ENCODE assay signal across 8 cellular contexts in the genomic region with DNA sequence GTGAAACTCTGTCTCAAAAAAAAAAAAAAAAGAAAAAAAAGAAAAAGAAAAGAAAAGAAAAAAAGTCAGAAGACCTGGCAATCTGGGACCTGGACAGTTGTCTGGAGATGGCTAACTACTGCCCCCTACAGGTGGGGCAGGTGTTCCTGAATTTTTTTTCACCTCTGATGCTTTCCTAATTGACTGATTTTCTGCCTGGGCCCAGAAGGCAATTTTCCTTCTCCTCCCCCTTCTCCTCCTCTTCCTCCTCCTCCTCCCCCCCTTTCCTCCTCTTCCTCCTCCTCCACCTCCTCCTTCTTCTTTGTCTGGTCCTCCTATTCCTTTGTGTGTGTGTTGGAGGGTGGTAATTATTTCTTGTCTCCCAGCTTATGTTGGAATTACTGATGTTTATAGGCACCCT. TPM values are rescaled to one million over a fixed set of nuclear protein-coding genes. Genes with fewer than 3 reads are reported as not detected.
A peak's percentile ranks its signal among the peaks of the same experiment; 100 is the strongest.
DNase-seq lines count a peak whose midpoint lies in the region; ATAC-seq and TF ChIP-seq lines count a peak whose summit lies in the region.

No MANE protein-coding gene starts in this region.

- H3K27ac ChIP-seq in endodermal cell (ENCODE audit: low read depth, low read length) (no peak overlapping the region), upper lobe of right lung (no peak overlapping the region), neuronal stem cell (replicated peaks; ENCODE audit: low read length) (no peak overlapping the region)

- peak; percentile 46 for DNase-seq in stimulated activated CD4-positive, alpha-beta T cell treated with anti-CD3 and anti-CD28 coated beads, Interleukin-15, amount 100 ng/mL, for 24 hours
- DNase-seq in stimulated activated CD4-positive, alpha-beta T cell treated with anti-CD3 and anti-CD28 coated beads, Interleukin-4, amount 100 ng/mL, for 24 hours: no peak
- DNase-seq in NCI-H2171 treated with DMSO at 0.1 percent for 48 hours (lab: John Stamatoyannopoulos, UW): peak; percentile 38
- peak; percentile 67 for DNase-seq in endodermal cell
- no peak for DNase-seq in upper lobe of right lung
- DNase-seq in neuronal stem cell (ENCODE audit: low spot score): no peak
- no peak for DNase-seq in Right ventricle myocardium superior

- no peak overlapping the region for H3K9ac ChIP-seq in endodermal cell (ENCODE audit: extremely low read depth, low read length, poor library complexity, severe bottlenecking)
- H3K9ac ChIP-seq in neuronal stem cell (ENCODE audit: low read depth, low read length, poor library complexity): no peak overlapping the region

- H3K9me3 ChIP-seq in endodermal cell (ENCODE audit: control insufficient read depth, low read length) (no peaks in the 10 kb centered on the region), upper lobe of right lung (no peaks in the 10 kb centered on the region), neuronal stem cell (replicated peaks in 1 of 2; ENCODE audit: control insufficient read depth in 2 of 2, insufficient read depth in 1 of 2, low read depth in 1 of 2, low read length in 2 of 2) (no peaks in the 10 kb centered on the region)

- no peaks in the 10 kb centered on the region for H3K27me3 ChIP-seq in endodermal cell (ENCODE audit: control insufficient read depth, insufficient read depth, low read length, poor library complexity, severe bottlenecking)
- peaks cover 7% of the 10 kb centered on the region for H3K27me3 ChIP-seq in upper lobe of right lung
- H3K27me3 ChIP-seq in neuronal stem cell (ENCODE audit: control insufficient read depth in 3 of 3, insufficient read depth in 3 of 3, low read depth in 1 of 3, low read length in 3 of 3): no peaks in the 10 kb centered on the region

- H3K4me3 ChIP-seq in endodermal cell (ENCODE audit: low read length) (no peak overlapping the region), upper lobe of right lung (no peak overlapping the region), neuronal stem cell (ENCODE audit: low read length in 2 of 2) (no peak overlapping the region)

- no peak overlapping the region for H3K4ac ChIP-seq in neuronal stem cell (ENCODE audit: low read length)

- H2BK12ac ChIP-seq in neuronal stem cell (ENCODE audit: low read length): no peak overlapping the region

- no peak overlapping the region for H2AK5ac ChIP-seq in neuronal stem cell (ENCODE audit: low read depth, low read length)

- no peaks in the 10 kb centered on the region for H3K36me3 Mint-ChIP-seq in endodermal cell (ENCODE audit: low read depth)

- H3K4me1 ChIP-seq in endodermal cell (ENCODE audit: control insufficient read depth, insufficient read depth, low read length) (no peaks in the 10 kb centered on the region), upper lobe of right lung (no peaks in the 10 kb centered on the region), neuronal stem cell (ENCODE audit: control insufficient read depth in 2 of 2, insufficient read depth in 1 of 2, low read depth in 1 of 2, low read length in 2 of 2) (peaks cover 0 to 6% of the 10 kb centered on the region in 2 donors)

- peak; percentile 69 for ATAC-seq in upper lobe of right lung
- no peak for ATAC-seq in HG03025 (IDR thresholded peaks at IDR 0.05; ENCODE audit: low FRiP score, unreplicated experiment)
- ATAC-seq in Right ventricle myocardium superior (ENCODE audit: poor library complexity): no peak

- no peak overlapping the region for H3K18ac ChIP-seq in neuronal stem cell (ENCODE audit: low read length)

- H2BK15ac ChIP-seq in neuronal stem cell (ENCODE audit: low read length): no peak overlapping the region

- TF ChIP-seq CTCF in endodermal cell (conservative IDR thresholded peaks at IDR 0.05) (peak; percentile 76), upper lobe of right lung (IDR thresholded peaks at IDR 0.05) (peak; percentile 45)

- no peak overlapping the region for H2BK120ac ChIP-seq in neuronal stem cell (ENCODE audit: low read depth, low read length)

- no peaks in the 10 kb centered on the region for H3K9me3 Mint-ChIP-seq in endodermal cell

- peaks cover 10% of the 10 kb centered on the region for H3K4me1 Mint-ChIP-seq in endodermal cell

- H4K91ac ChIP-seq in neuronal stem cell (ENCODE audit: low read depth, low read length, poor library complexity): no peak overlapping the region

- H3K4me2 ChIP-seq in neuronal stem cell (ENCODE audit: insufficient read depth, low read length, poor library complexity, severe bottlenecking): no peak overlapping the region

- H3K79me1 ChIP-seq in neuronal stem cell (ENCODE audit: low read depth, low read length): no peaks in the 10 kb centered on the region

- intact Hi-C loops in upper lobe of right lung (cut with DNase I): no loop called here
- intact Hi-C loops in Right ventricle myocardium superior (cut with DNase I): no loop called here

- H3K27ac Mint-ChIP-seq in endodermal cell: no peak overlapping the region

- H3K27me3 Mint-ChIP-seq in endodermal cell (ENCODE audit: insufficient read depth): peaks cover 8% of the 10 kb centered on the region

- H3K4me3 Mint-ChIP-seq in endodermal cell: no peak overlapping the region

- H2BK5ac ChIP-seq in neuronal stem cell (ENCODE audit: low read length): no peak overlapping the region

- no peak overlapping the region for H3K23ac ChIP-seq in neuronal stem cell (ENCODE audit: low read depth, low read length, poor library complexity)

- no peak overlapping the region for H4K8ac ChIP-seq in neuronal stem cell (ENCODE audit: low read depth, low read length)

- H3K36me3 ChIP-seq in endodermal cell (ENCODE audit: control insufficient read depth, insufficient read depth, low read length) (no peaks in the 10 kb centered on the region), upper lobe of right lung (no peaks in the 10 kb centered on the region), neuronal stem cell (replicated peaks in 1 of 2; ENCODE audit: control insufficient read depth in 2 of 2, insufficient read depth in 2 of 2, low read length in 2 of 2) (no peaks in the 10 kb centered on the region)

- no peak overlapping the region for H2AFZ ChIP-seq in neuronal stem cell (ENCODE audit: low read length)

- no peak overlapping the region for H3K14ac ChIP-seq in neuronal stem cell (ENCODE audit: low read length)

RNA-seq across cellular contexts. Expression of gene IRX5, which starts 26.7 kb away (rescaled TPM):
- total RNA-seq in endodermal cell: 1 to 10 TPM; 1.6 to 2.6 TPM
- polyA plus RNA-seq in endodermal cell (2013, experiment 1 of 2): 17.1 TPM
- polyA plus RNA-seq in endodermal cell (2013, experiment 2 of 2): 12.0 TPM
- 23.3 TPM for total RNA-seq in upper lobe of right lung
- 0.64 TPM for polyA plus RNA-seq in neuronal stem cell (2013, experiment 1 of 2)
- polyA plus RNA-seq in neuronal stem cell (2013, experiment 2 of 2): 0.57 TPM
- 11.6 TPM for total RNA-seq in Right ventricle myocardium superior

Comparison
In these comparisons a context has a peak if more than half of its experiments do, and no peak if none do; other contexts are left out.
1. DNase-seq: peak in stimulated activated CD4-positive, alpha-beta T cell treated with anti-CD3 and anti-CD28 coated beads, Interleukin-15, amount 100 ng/mL, for 24 hours (single experiment), NCI-H2171 treated with DMSO at 0.1 percent for 48 hours (single experiment) and endodermal cell (single experiment); none in stimulated activated CD4-positive, alpha-beta T cell treated with anti-CD3 and anti-CD28 coated beads, Interleukin-4, amount 100 ng/mL, for 24 hours (single experiment), upper lobe of right lung (single experiment), neuronal stem cell (single experiment) and Right ventricle myocardium superior (single experiment).